ENCODE assay signal across 14 cellular contexts in the genomic region with DNA sequence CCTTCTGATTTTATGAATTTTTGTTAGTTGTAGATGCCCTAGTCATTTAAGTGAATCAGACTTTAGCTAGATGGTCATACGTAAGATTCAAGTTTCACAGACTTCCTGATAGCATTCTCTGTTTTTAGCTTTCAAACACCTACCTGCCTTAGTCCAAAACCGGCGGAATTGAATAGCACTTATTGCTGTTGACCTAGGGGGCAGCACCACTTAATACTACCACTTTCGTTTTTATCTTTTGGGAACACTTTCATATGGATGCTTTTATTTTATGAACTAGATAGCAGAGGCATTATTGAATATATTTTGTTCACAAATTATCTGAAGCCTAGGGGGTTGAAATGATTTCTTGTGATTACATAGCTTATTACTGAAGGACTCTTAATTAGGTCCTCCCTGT. TPM values are rescaled to one million over a fixed set of nuclear protein-coding genes. Genes with fewer than 3 reads are reported as not detected.
DNase-seq lines count a peak whose midpoint lies in the region; ATAC-seq and TF ChIP-seq lines count a peak whose summit lies in the region.
"Had no signal": no experiment of that assay in that cellular context is flagged by ENCODE, and none has a peak within 500 bp of the region (broad histone marks: within the 10 kb centered on the region; RNA-seq: fewer than 3 reads in every experiment).

No MANE protein-coding gene starts in this region.

- intact Hi-C loops in Right ventricle myocardium superior (cut with DNase I) (no loop called here), PC-9 (cut with micrococcal nuclease; ENCODE audit: unreplicated experiment) (no loop called here), upper lobe of right lung (cut with DNase I) (no loop called here)

- no peaks in the 10 kb centered on the region for H3F3A ChIP-seq in PC-9 (ENCODE audit: insufficient read depth, low read depth)

- TF ChIP-seq CTCF in cardiac muscle cell (IDR thresholded peaks at IDR 0.05; ENCODE audit: low read depth, low read length) (peak; percentile 28), PC-9 (conservative IDR thresholded peaks at IDR 0.05) (peak; percentile 41; the same call in 1 of the 2 replicates), fibroblast of pulmonary artery (IDR thresholded peaks at IDR 0.05; ENCODE audit: low read length, missing control alignments) (peak; percentile 18), upper lobe of right lung (IDR thresholded peaks at IDR 0.05) (peak; percentile 13)

- H3K9me2 ChIP-seq in PC-9 (ENCODE audit: insufficient read depth) = no peaks in the 10 kb centered on the region

- no peaks in the 10 kb centered on the region for H3K9me3 ChIP-seq in cardiac muscle cell (ENCODE audit: low read depth)
- H3K9me3 ChIP-seq in PC-9 (ENCODE audit: insufficient read depth, low read depth) = no peaks in the 10 kb centered on the region
- no peaks in the 10 kb centered on the region for H3K9me3 ChIP-seq in upper lobe of right lung

- H3K4me3 ChIP-seq in cardiac muscle cell = no peak overlapping the region
- no peak overlapping the region for H3K4me3 ChIP-seq in PC-9
- no peak overlapping the region for H3K4me3 ChIP-seq in fibroblast of pulmonary artery (replicated peaks; ENCODE audit: low read depth, low read length)
- H3K4me3 ChIP-seq in upper lobe of right lung = no peak overlapping the region

- POLR2A ChIA-PET in PC-9 (lab: Charles Lee; ENCODE audit: unreplicated experiment) = interaction anchor here (0.7 kb wide), 1 partner anchor 53 kb away, joined by 4 read pairs; no protein-coding TSS in a partner anchor

- H4K20me1 ChIP-seq in PC-9 (ENCODE audit: insufficient read depth) = 0 out of 2 replicates have a peak, but pooled peaks cover 6% of the 10 kb centered on the region

- no peak overlapping the region for H3K27ac ChIP-seq in cardiac muscle cell
- no peak overlapping the region for H3K27ac ChIP-seq in PC-9
- H3K27ac ChIP-seq in upper lobe of right lung = no peak overlapping the region

- no peak for DNase-seq in cardiac muscle cell (ENCODE audit: low read depth in 1 of 2, low spot score in 1 of 2)
- DNase-seq in Right ventricle myocardium superior = no peak
- no peak for DNase-seq in PC-9
- DNase-seq in fibroblast of pulmonary artery (ENCODE audit: low read depth) = no peak
- no peak for DNase-seq in upper lobe of right lung
- DNase-seq in nucleus accumbens (lab: John Stamatoyannopoulos, UW) = no peak
- DNase-seq in NCI-H2107 treated with DMSO at 0.1 percent for 48 hours (lab: John Stamatoyannopoulos, UW; ENCODE audit: unreplicated experiment) = no peak
- DNase-seq: activated CD4-positive, alpha-beta T cell treated with anti-CD3 and anti-CD28 coated beads, Interleukin-2, amount 50 U/mL, for 1 hour; aorta; foreskin fibroblast; midbrain; NCI-H146; NCI-H526 had no signal

- H3K36me3 ChIP-seq in cardiac muscle cell (peaks cover 11% of the 10 kb centered on the region), PC-9 (ENCODE audit: low read depth) (peaks cover 34% of the 10 kb centered on the region), upper lobe of right lung (peaks cover 74% of the 10 kb centered on the region)

- H3K4me1 ChIP-seq in cardiac muscle cell (ENCODE audit: low read depth) (no peaks in the 10 kb centered on the region), PC-9 (replicated peaks; ENCODE audit: insufficient read depth) (no peaks in the 10 kb centered on the region), upper lobe of right lung (no peaks in the 10 kb centered on the region)

- H3K27me3 ChIP-seq in cardiac muscle cell (no peaks in the 10 kb centered on the region), PC-9 (ENCODE audit: insufficient read depth, low read depth) (no peaks in the 10 kb centered on the region), upper lobe of right lung (no peaks in the 10 kb centered on the region)

- no peak overlapping the region for H3K4me2 ChIP-seq in PC-9

- CTCF ChIA-PET in PC-9 (lab: Charles Lee) = interaction anchor here (0.6 kb wide), 1 partner anchor 73 kb away, joined by 7 read pairs; no protein-coding TSS in a partner anchor

- no peaks in the 10 kb centered on the region for H3K79me2 ChIP-seq in PC-9 (ENCODE audit: low read depth)

- ATAC-seq in Right ventricle myocardium superior (ENCODE audit: poor library complexity) (no peak), upper lobe of right lung (no peak), GM21381 (IDR thresholded peaks at IDR 0.05; ENCODE audit: unreplicated experiment) (no peak)

- no TSS peak for BruUV-seq in PC-9 (replicated peaks; lab: Mats Ljungman, UMichigan)

- H2AFZ ChIP-seq in PC-9 = no peak overlapping the region

RNA-seq across cellular contexts. Expression of a gene that starts 31.5 kb away (rescaled TPM):
- 20.6 and 24.0 TPM in 2 replicates for total RNA-seq in cardiac muscle cell
- 16.1 and 16.7 TPM in 2 replicates for polyA plus RNA-seq in cardiac muscle cell
- total RNA-seq in Right ventricle myocardium superior = 12.4 TPM
- total RNA-seq in PC-9 (2021) = 24.6 and 25.2 TPM in 2 replicates
- 21.4 TPM for total RNA-seq in upper lobe of right lung

RNA-seq across cellular contexts. Expression of a gene that starts 31.5 kb away (rescaled TPM):
- total RNA-seq in cardiac muscle cell (47.6 and 57.2 TPM in 2 replicates), Right ventricle myocardium superior (15.4 TPM), PC-9 (2021) (125 and 185 TPM in 2 replicates), upper lobe of right lung (110 TPM)
- 39.7 and 42.5 TPM in 2 replicates for polyA plus RNA-seq in cardiac muscle cell

RNA-seq across cellular contexts. Expression of a gene that starts 51.5 kb away (rescaled TPM):
- total RNA-seq in cardiac muscle cell (23.0 and 40.4 TPM in 2 replicates), Right ventricle myocardium superior (19.6 TPM), PC-9 (2021) (17.1 and 23.3 TPM in 2 replicates), upper lobe of right lung (9.0 TPM)
- polyA plus RNA-seq in cardiac muscle cell = 29.7 and 39.0 TPM in 2 replicates
